10 cellular contexts compared by ENCODE assay signal in genomic region chr10:21529236-21529910, GRCh38. TPM values are rescaled to one million over a fixed set of nuclear protein-coding genes. Genes with fewer than 3 reads are reported as not detected.
DNase-seq lines count a peak whose midpoint lies in the region; ATAC-seq, FAIRE-seq and TF ChIP-seq lines count a peak whose summit lies in the region.
"Had no signal": no experiment of that assay in that cellular context is flagged by ENCODE, and none has a peak within 500 bp of the region (broad histone marks: within the 10 kb centered on the region; RNA-seq: fewer than 3 reads in every experiment).

No MANE protein-coding gene starts in this region.

- CTCF ChIA-PET in H1 (lab: Charles Lee; ENCODE audit: partially characterized antibody) = interaction anchor here (0.7 to 1.4 kb wide), 4 partner anchors 14 to 251 kb away, joined by 3 read pairs; no protein-coding TSS in a partner anchor

- H4K8ac ChIP-seq in H1 (ENCODE audit: extremely low read depth, insufficient read depth, low read length) = no peak overlapping the region

- H3K27me3 ChIP-seq in HUES48 (ENCODE audit: control insufficient read depth, insufficient read depth, low read length) = no peaks in the 10 kb centered on the region
- H3K27me3 ChIP-seq in H1 (replicated peaks in 1 of 4; ENCODE audit: control insufficient read depth in 3 of 4, extremely low read depth in 1 of 4, insufficient read depth in 3 of 4, low read length in 3 of 4) = no peaks in the 10 kb centered on the region
- peaks cover 21% of the 10 kb centered on the region for H3K27me3 ChIP-seq in neural cell (ENCODE audit: insufficient read depth, low read depth, low read length)

- no peak overlapping the region for H4K91ac ChIP-seq in H1 (replicated peaks; ENCODE audit: insufficient read length, low read length)

- WGBS in H1 (ENCODE audit: extremely low coverage in 1 of 2, insufficient coverage in 1 of 2, insufficient read length in 1 of 2, insufficient replicate concordance in 2 of 2, low coverage in 1 of 2, low lambda C conversion rate in 2 of 2, missing lambda C conversion rate in 1 of 2), 2 experiments = 55% methylated on average over 5 of the region's 5 CpGs; no CpG with 5 or more reads in 1 of the 2 experiments

- no peak overlapping the region; the same call in 1 of the 2 replicates for H3K18ac ChIP-seq in H1 (ENCODE audit: extremely low read depth, low read length)

- H2AFZ ChIP-seq in H1 (ENCODE audit: low read length) (no peak overlapping the region), neural cell (ENCODE audit: low read depth, low read length) (no peak overlapping the region)

- H3K14ac ChIP-seq in H1 (ENCODE audit: insufficient read length) = no peak overlapping the region

- H3K27ac ChIP-seq in 22Rv1 (peak overlapping the region; percentile 99), HUES48 (ENCODE audit: low read depth, low read length) (peak overlapping the region; percentile 99), H1 (ENCODE audit: low read depth, low read length) (peak overlapping the region; percentile 63; the same call in 1 of the 2 replicates), neural cell (ENCODE audit: low read length) (no peak overlapping the region)

- no peak overlapping the region for H2BK5ac ChIP-seq in H1 (ENCODE audit: low read depth, low read length)

- no peak overlapping the region for H2BK120ac ChIP-seq in H1 (replicated peaks; ENCODE audit: low read depth, low read length)

- H3K9me2 ChIP-seq in neural cell (ENCODE audit: insufficient read depth, low read length) = no peaks in the 10 kb centered on the region

- TF ChIP-seq POLR2A in H1 (IDR thresholded peaks at IDR 0.05; ENCODE audit: control extremely low read depth in 1 of 2, low read depth in 2 of 2, low read length in 2 of 2) = no peak

- H3K9ac ChIP-seq in HUES48 (ENCODE audit: low read depth, low read length) = peak overlapping the region; percentile 89
- H3K9ac ChIP-seq in H1 (replicated peaks in 1 of 4; ENCODE audit: extremely low read depth in 1 of 4, low read depth in 3 of 4, low read length in 3 of 4) = no peak overlapping the region
- no peak overlapping the region for H3K9ac ChIP-seq in neural cell (ENCODE audit: low read length)

- peaks cover 8% of the 10 kb centered on the region for H3F3A ChIP-seq in neural cell (ENCODE audit: insufficient read depth, low read length, poor library complexity, severe bottlenecking)

- TF ChIP-seq CTCF in 22Rv1 (IDR thresholded peaks at IDR 0.05) (no peak), H1 (IDR thresholded peaks at IDR 0.05; ENCODE audit: control extremely low read depth in 1 of 3, insufficient read depth in 1 of 3, low read depth in 1 of 3, low read length in 3 of 3) (no peak), neural cell (IDR thresholded peaks at IDR 0.05; ENCODE audit: poor library complexity, severe bottlenecking) (no peak)

- ATAC-seq in HG02678 (IDR thresholded peaks at IDR 0.05; ENCODE audit: unreplicated experiment) (no peak), left colon (no peak)
- ATAC-seq: stimulated activated naive CD8-positive, alpha-beta T cell treated with anti-CD3 and anti-CD28 coated beads, Interleukin-15, Interleukin-2, amounts not matched to agents 100 U/mL and 50 U/mL, for 24 hours had no signal

- H3K36me3 ChIP-seq in HUES48 (ENCODE audit: control insufficient read depth, insufficient read depth, low read length) = no peaks in the 10 kb centered on the region
- H3K36me3 ChIP-seq in H1 (ENCODE audit: control insufficient read depth in 2 of 4, insufficient read depth in 4 of 4, low read length in 3 of 4) = no peaks in the 10 kb centered on the region
- no peaks in the 10 kb centered on the region for H3K36me3 ChIP-seq in neural cell (ENCODE audit: insufficient read depth, low read length)

- TF ChIP-seq RAD21 in H1 (IDR thresholded peaks at IDR 0.05 in 1 of 2, conservative IDR thresholded peaks at IDR 0.05 in 1 of 2; ENCODE audit: low read depth in 2 of 2, low read length in 2 of 2) (no peak), neural cell (conservative IDR thresholded peaks at IDR 0.05) (no peak)

- no peaks in the 10 kb centered on the region for H3K9me3 ChIP-seq in HUES48 (ENCODE audit: control insufficient read depth, insufficient read depth, low read length)
- no peaks in the 10 kb centered on the region for H3K9me3 ChIP-seq in H1 (ENCODE audit: insufficient read depth in 2 of 2, low read depth in 1 of 2, low read length in 1 of 2)
- no peaks in the 10 kb centered on the region for H3K9me3 ChIP-seq in neural cell (ENCODE audit: low read length)

- POLR2A ChIA-PET in H1 (lab: Charles Lee; ENCODE audit: partially characterized antibody) = interaction anchor here (0.5 to 17.3 kb wide), 6 partner anchors 10 to 144 kb away, joined by 3 to 352 read pairs (median 4); no protein-coding TSS in a partner anchor

- no peak overlapping the region for H3K4ac ChIP-seq in H1 (replicated peaks; ENCODE audit: insufficient read length, low read depth, low read length)

- no peak overlapping the region for H3K23ac ChIP-seq in H1 (ENCODE audit: insufficient read length)

- no peak overlapping the region for H2BK15ac ChIP-seq in H1 (ENCODE audit: low read length)

- intact Hi-C loops in left colon (cut with DNase I, micrococcal nuclease) = no loop called here

- H3K79me2 ChIP-seq in H1 (ENCODE audit: control insufficient read depth in 1 of 2, insufficient read depth in 2 of 2, low read length in 2 of 2) (peaks cover 0 to 41% of the 10 kb centered on the region in 2 experiments; a peak in 2 of 4 replicates), neural cell (replicated peaks; ENCODE audit: insufficient read depth, low read length) (peaks cover 66% of the 10 kb centered on the region)

- H4K20me1 ChIP-seq in H1 (replicated peaks in 1 of 2; ENCODE audit: control insufficient read depth in 1 of 2, insufficient read depth in 2 of 2, low read length in 2 of 2) = no peaks in the 10 kb centered on the region
- no peaks in the 10 kb centered on the region for H4K20me1 ChIP-seq in neural cell (ENCODE audit: insufficient read depth)

- no peak overlapping the region for H3K56ac ChIP-seq in H1 (replicated peaks; ENCODE audit: insufficient read length, low read depth, low read length)

- H2AK5ac ChIP-seq in H1 (ENCODE audit: low read depth, low read length) = no peak overlapping the region

- no peaks in the 10 kb centered on the region for H3K79me1 ChIP-seq in H1 (ENCODE audit: low read depth, low read length)

- DNase-seq in H1 (ENCODE audit: low read depth in 1 of 2, low spot score in 2 of 2) (no peak), left colon (no peak), ureter (ENCODE audit: low spot score) (no peak), hippocampal formation (lab: John Stamatoyannopoulos, UW) (no peak)
- DNase-seq: anterior cingulate cortex; stimulated activated naive CD8-positive, alpha-beta T cell treated with anti-CD3 and anti-CD28 coated beads, Interleukin-15, Interleukin-2, amounts not matched to agents 100 U/mL and 50 U/mL, for 24 hours had no signal

- peaks cover 13% of the 10 kb centered on the region; the same call in 1 of the 2 replicates for H3K23me2 ChIP-seq in H1 (ENCODE audit: low read depth, low read length)

- no peak overlapping the region for H2BK20ac ChIP-seq in H1 (ENCODE audit: low read length)

- H4K5ac ChIP-seq in H1 (ENCODE audit: insufficient read length, low read depth, low read length) = peak overlapping the region; percentile 87

- peak overlapping the region; percentile 92 to 97 for H3K4me2 ChIP-seq in H1 (ENCODE audit: insufficient read depth in 1 of 2, low read depth in 2 of 2, low read length in 2 of 2)
- H3K4me2 ChIP-seq in neural cell (ENCODE audit: low read length) = no peak overlapping the region

- no peak for FAIRE-seq in H1 (lab: Jason Lieb, UNC)

- peaks cover 59% of the 10 kb centered on the region for H3K4me1 ChIP-seq in HUES48 (ENCODE audit: control insufficient read depth, insufficient read depth, low read length)
- H3K4me1 ChIP-seq in H1 (replicated peaks in 1 of 4; ENCODE audit: control insufficient read depth in 3 of 4, insufficient read depth in 4 of 4, low read length in 3 of 4) = peaks cover 0 to 16% (median 6%) of the 10 kb centered on the region in 4 experiments; a peak in 4 of 7 replicates

- H3K4me3 ChIP-seq in HUES48 (ENCODE audit: low read depth, low read length) (peak overlapping the region; percentile 81), H1 (ENCODE audit: extremely low read depth in 1 of 4, insufficient read depth in 2 of 4, low read depth in 3 of 4, low read length in 4 of 4) (peak overlapping the region; percentile 2 to 79 (median 16); a peak in 4 of 8 replicates), neural cell (ENCODE audit: low read length) (no peak overlapping the region)

- TF ChIP-seq EP300 in H1 (IDR thresholded peaks at IDR 0.05; ENCODE audit: borderline replicate concordance in 1 of 2, low read depth in 2 of 2, low read length in 2 of 2) = no peak
- no peak for TF ChIP-seq EP300 in neural cell (conservative IDR thresholded peaks at IDR 0.05; ENCODE audit: poor library complexity, severe bottlenecking)

- H2BK12ac ChIP-seq in H1 (ENCODE audit: low read depth, low read length) = no peak overlapping the region

TF ChIP-seq in neural cell, 6 proteins besides CTCF, POLR2A, EP300 and RAD21 (continues in another document):
- TF ChIP-seq POLR2AphosphoS5 (IDR thresholded peaks at IDR 0.05) = peak; percentile 34
- no peak for TF ChIP-seq TAF1 (IDR thresholded peaks at IDR 0.05; ENCODE audit: low read depth)

RNA-seq across cellular contexts. Expression of gene SKIDA1, which starts 3.9 kb away (rescaled TPM):
- 8.0 and 8.2 TPM in 2 replicates for total RNA-seq in H1 (2021; fragmentation: NEBNext Ultra II Directional; extraction: Animal tissue kit (Norgen Biotek cat#: 25700))
- 1.5 and 2.2 TPM in 2 replicates for polyA plus RNA-seq in H1 (2011; rRNA removed)
- 2.5 TPM for polyA plus RNA-seq in H1 (2011; cell fraction: cytosol; rRNA removed)
- 2.5 TPM for polyA plus RNA-seq in H1 (2011; cell fraction: nucleus; rRNA removed)
- 4.3 to 6.0 TPM (median 4.5 TPM) in 4 replicates for polyA plus RNA-seq in H1 (2012, experiment 1 of 2)
- 1.7 TPM for polyA plus RNA-seq in H1 (2012, experiment 2 of 2)
- polyA plus RNA-seq in H1 (2013, experiment 1 of 2) = 2.1 TPM
- polyA plus RNA-seq in H1 (2013, experiment 2 of 2) = 1.8 TPM
- polyA minus RNA-seq in H1 (2011; rRNA and poly(A)+ RNA removed) = 3.4 and 4.2 TPM in 2 replicates
- 5.3 TPM for polyA minus RNA-seq in H1 (2011; cell fraction: cytosol; rRNA and poly(A)+ RNA removed)
- polyA minus RNA-seq in H1 (2011; cell fraction: nucleus; rRNA and poly(A)+ RNA removed) = 4.9 TPM
- polyA plus RNA-seq in neural cell = 3.7 and 4.8 TPM in 2 replicates
- polyA minus RNA-seq in neural cell = 27.6 and 31.9 TPM in 2 replicates
- total RNA-seq in left colon = under 1 TPM in 1 of 2 donors, not detected in 1; 0.95 TPM
- 3.6 TPM for total RNA-seq in ureter

RNA-seq across cellular contexts. Expression of gene MLLT10, which starts 4.7 kb away (rescaled TPM):
- total RNA-seq in H1 (2021; fragmentation: NEBNext Ultra II Directional; extraction: Animal tissue kit (Norgen Biotek cat#: 25700)) = 53.1 and 56.9 TPM in 2 replicates
- polyA plus RNA-seq in H1 (2011; rRNA removed) = 36.1 and 62.1 TPM in 2 replicates
- polyA plus RNA-seq in H1 (2011; cell fraction: cytosol; rRNA removed) = 51.8 TPM
- 65.3 TPM for polyA plus RNA-seq in H1 (2011; cell fraction: nucleus; rRNA removed)
- 34.7 to 47.4 TPM (median 38.7 TPM) in 4 replicates for polyA plus RNA-seq in H1 (2012, experiment 1 of 2)
- 7.2 TPM for polyA plus RNA-seq in H1 (2012, experiment 2 of 2)
- polyA plus RNA-seq in H1 (2013, experiment 1 of 2) = 28.1 TPM
- 31.0 TPM for polyA plus RNA-seq in H1 (2013, experiment 2 of 2)
- 123 and 154 TPM in 2 replicates for polyA minus RNA-seq in H1 (2011; rRNA and poly(A)+ RNA removed)
- 34.3 TPM for polyA minus RNA-seq in H1 (2011; cell fraction: cytosol; rRNA and poly(A)+ RNA removed)
- 116 TPM for polyA minus RNA-seq in H1 (2011; cell fraction: nucleus; rRNA and poly(A)+ RNA removed)
- polyA plus RNA-seq in neural cell = 31.0 and 34.0 TPM in 2 replicates
- 69.6 and 78.3 TPM in 2 replicates for polyA minus RNA-seq in neural cell
- 10 to 100 TPM; 23.8 to 31.5 TPM for total RNA-seq in left colon
- 83.7 TPM for total RNA-seq in ureter
